ENCODE assay signal across 11 cellular contexts in genomic region chr4:186134254-186134653, GRCh38. TPM values are rescaled to one million over a fixed set of nuclear protein-coding genes. Genes with fewer than 3 reads are reported as not detected.
DNase-seq lines count a peak whose midpoint lies in the region; ATAC-seq and FAIRE-seq lines count a peak whose summit lies in the region.
"Had no signal": no experiment of that assay in that cellular context is flagged by ENCODE, and none has a peak within 500 bp of the region (broad histone marks: within the 10 kb centered on the region; RNA-seq: fewer than 3 reads in every experiment).

No MANE protein-coding gene starts in this region.

- FAIRE-seq in frontal cortex (lab: Jason Lieb, UNC): no peak

- ATAC-seq in GM19043 (IDR thresholded peaks at IDR 0.05; ENCODE audit: low read depth, unreplicated experiment) (peak; percentile 99), HG02852 (IDR thresholded peaks at IDR 0.05; ENCODE audit: unreplicated experiment) (peak; percentile 98)
- ATAC-seq: esophagus mucosa had no signal

- DNase-seq in CD1c-positive myeloid dendritic cell (ENCODE audit: extremely low spot score) (peak; percentile 85), MV-4-11 (lab: John Stamatoyannopoulos, UW) (peak; percentile 84), NCI-H82 (lab: John Stamatoyannopoulos, UW) (no peak), NCI-H748 (lab: John Stamatoyannopoulos, UW; ENCODE audit: unreplicated experiment) (no peak), frontal cortex (ENCODE audit: low spot score in 2 of 2) (no peak), inferior parietal cortex (ENCODE audit: extremely low spot score) (no peak)
- DNase-seq: CD4-positive, alpha-beta T cell; stimulated activated CD4-positive, alpha-beta T cell treated with anti-CD3 and anti-CD28 coated beads, Interleukin-4, amount 100 ng/mL, for 1 hour had no signal

RNA-seq across cellular contexts. Expression of gene FAM149A, which starts 29.8 kb away (rescaled TPM):
- 31.0 TPM for total RNA-seq in frontal cortex

RNA-seq across cellular contexts. Expression of gene CYP4V2, which starts 57.1 kb away (rescaled TPM):
- total RNA-seq in frontal cortex: 7.3 TPM

Comparison
In these comparisons a context has a peak if more than half of its experiments do, and no peak if none do; other contexts are left out.
1. DNase-seq: peak in CD1c-positive myeloid dendritic cell (single experiment) and MV-4-11 (single experiment); none in NCI-H82 (single experiment), NCI-H748 (single experiment), frontal cortex (0 of 2) and inferior parietal cortex (single experiment).